In the genomic region with DNA sequence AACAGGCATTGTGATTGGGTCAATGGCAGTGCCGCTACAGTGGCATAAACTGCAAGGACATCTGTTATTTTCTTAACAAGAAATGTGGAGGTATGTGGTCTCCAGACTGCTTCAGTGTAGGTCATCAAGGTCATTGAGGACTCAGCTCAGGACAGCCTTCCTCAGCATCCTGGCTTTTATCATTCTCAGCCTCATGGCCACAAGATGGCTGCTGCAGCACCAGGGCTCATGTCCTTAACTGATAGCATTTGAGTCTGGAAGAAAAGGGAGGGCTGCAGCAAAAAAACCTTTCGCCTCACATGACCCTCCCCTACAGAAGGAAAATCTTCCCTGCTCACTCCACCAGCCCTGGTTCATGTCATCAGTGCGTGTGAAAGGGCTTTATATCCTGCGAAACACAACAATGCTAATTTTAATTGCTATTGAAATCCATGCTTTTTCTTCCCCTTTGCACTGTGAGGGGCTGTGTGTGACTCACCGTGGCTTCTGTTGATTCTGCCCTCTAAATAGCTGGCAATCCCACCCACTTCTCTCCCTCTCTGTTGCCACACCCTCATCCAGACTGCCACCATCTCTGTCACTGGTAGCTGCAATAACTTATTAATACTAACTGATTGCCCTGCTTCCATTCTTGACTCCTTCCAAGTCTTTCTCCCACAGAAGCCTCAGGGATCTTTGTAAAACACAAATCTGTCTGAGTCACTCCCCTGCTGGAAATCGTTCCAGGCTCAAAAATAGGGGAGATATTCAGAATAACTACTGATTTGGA, we compare ENCODE assay signal across 15 cellular contexts. TPM values are rescaled to one million over a fixed set of nuclear protein-coding genes. Genes with fewer than 3 reads are reported as not detected.
DNase-seq lines count a peak whose midpoint lies in the region; ATAC-seq and TF ChIP-seq lines count a peak whose summit lies in the region.
"Had no signal": no experiment of that assay in that cellular context is flagged by ENCODE, and none has a peak within 500 bp of the region (broad histone marks: within the 10 kb centered on the region; RNA-seq: fewer than 3 reads in every experiment).

No MANE protein-coding gene starts in this region.

- peak; percentile 32 for DNase-seq in EL
- peak; percentile 22 for DNase-seq in PC-3
- peak; percentile 70 for DNase-seq in fibroblast of mammary gland (ENCODE audit: low read depth)
- DNase-seq in posterior vena cava (ENCODE audit: low spot score): peak; percentile 38
- DNase-seq in WERI-Rb-1: no peak
- DNase-seq: CD8-positive, alpha-beta T cell; effector CD8-positive, alpha-beta T cell; GF-D8; stimulated activated naive B cell treated with anti-CD40 and anti-IgM and Interleukin-4, amounts not matched to agents 10 μg/mL and 1 μg/mL and 100 μg/mL, for 72 hours had no signal

- ATAC-seq in PC-3 (no peak; the same call in 1 of the 2 replicates), GM18511 (IDR thresholded peaks at IDR 0.05; ENCODE audit: unreplicated experiment) (no peak), GM19351 (IDR thresholded peaks at IDR 0.05; ENCODE audit: unreplicated experiment) (no peak), HG03439 (IDR thresholded peaks at IDR 0.05; ENCODE audit: unreplicated experiment) (no peak)
- ATAC-seq: CD8-positive, alpha-beta T cell; gastroesophageal sphincter; stimulated activated naive B cell treated with anti-CD40 and anti-IgM and Interleukin-4, amounts not matched to agents 10 μg/mL and 1 μg/mL and 100 μg/mL, for 72 hours had no signal

- no peaks in the 10 kb centered on the region for H3F3A ChIP-seq in PC-3 (ENCODE audit: low read length, unreplicated experiment)

- H3K79me2 ChIP-seq in PC-3 (ENCODE audit: low read length): no peaks in the 10 kb centered on the region

- H3K4me1 ChIP-seq in PC-3 (ENCODE audit: insufficient read depth, low read length): peaks cover 18% of the 10 kb centered on the region; the same call in 1 of the 2 replicates

- no peaks in the 10 kb centered on the region for H4K20me1 ChIP-seq in PC-3 (ENCODE audit: low read length)

- H3K27me3 ChIP-seq in PC-3 (ENCODE audit: low read length) (no peaks in the 10 kb centered on the region), WERI-Rb-1 (ENCODE audit: insufficient read depth, low read depth, severe bottlenecking) (no peaks in the 10 kb centered on the region)
- H3K27me3 ChIP-seq: gastroesophageal sphincter had no signal

- H3K9ac ChIP-seq in PC-3 (ENCODE audit: low read length): no peak overlapping the region

- intact Hi-C loops in PC-3 (cut with micrococcal nuclease) (no loop called here), posterior vena cava (cut with DNase I) (loop anchor here in 1 of 2 donors (5.0 kb wide), 1 partner anchor 45 kb away; no protein-coding TSS in a partner anchor)

- H3K4me3 ChIP-seq in PC-3 (ENCODE audit: low read length): no peak overlapping the region
- H3K4me3 ChIP-seq in fibroblast of mammary gland (ENCODE audit: control insufficient read depth, low read depth, low read length): no peak overlapping the region
- no peak overlapping the region for H3K4me3 ChIP-seq in WERI-Rb-1 (ENCODE audit: low read depth, low read length)
- H3K4me3 ChIP-seq: gastroesophageal sphincter had no signal

- TF ChIP-seq CTCF in PC-3 (conservative IDR thresholded peaks at IDR 0.05; ENCODE audit: low read depth, low read length): no peak
- no peak for TF ChIP-seq CTCF in fibroblast of mammary gland (conservative IDR thresholded peaks at IDR 0.05; ENCODE audit: control insufficient read depth, insufficient read depth, low read depth, low read length)
- TF ChIP-seq CTCF in WERI-Rb-1 (IDR thresholded peaks at IDR 0.05; ENCODE audit: low read depth, low read length): no peak

- CTCF ChIA-PET in PC-3 (lab: Charles Lee): interaction anchor here (0.7 to 1.0 kb wide), 2 partner anchors 15 to 52 kb away, joined by 3 to 4 read pairs; no protein-coding TSS in a partner anchor

- peak overlapping the region; percentile 13; the same call in 1 of the 2 replicates for H2AFZ ChIP-seq in PC-3 (ENCODE audit: low read length)

- POLR2A ChIA-PET in PC-3 (lab: Charles Lee; ENCODE audit: unreplicated experiment): no interaction called here

- H3K36me3 ChIP-seq in PC-3 (ENCODE audit: low read depth, low read length): no peaks in the 10 kb centered on the region
- no peaks in the 10 kb centered on the region for H3K36me3 ChIP-seq in WERI-Rb-1
- H3K36me3 ChIP-seq: gastroesophageal sphincter had no signal

- H3K27ac ChIP-seq in PC-3 (ENCODE audit: low read length) (no peak overlapping the region), WERI-Rb-1 (no peak overlapping the region)
- H3K27ac ChIP-seq: gastroesophageal sphincter had no signal

- BruUV-seq in PC-3 (replicated peaks; lab: Mats Ljungman, UMichigan): no TSS peak

- no peak overlapping the region for H3K4me2 ChIP-seq in PC-3 (ENCODE audit: low read length)

- no peaks in the 10 kb centered on the region for H3K9me2 ChIP-seq in PC-3 (replicated peaks; ENCODE audit: low read length)

- H3K9me3 ChIP-seq in PC-3 (ENCODE audit: low read length): no peaks in the 10 kb centered on the region
- H3K9me3 ChIP-seq in WERI-Rb-1 (ENCODE audit: severe bottlenecking): no peaks in the 10 kb centered on the region
- H3K9me3 ChIP-seq: gastroesophageal sphincter had no signal

RNA-seq across cellular contexts. Expression of a gene that starts 43.8 kb away (rescaled TPM):
- total RNA-seq in PC-3 (2014; rRNA removed) (not detected in 2 replicates), posterior vena cava (10 to 100 TPM; 10.6 to 31.9 TPM)
- total RNA-seq: CD8-positive, alpha-beta T cell; NCI-H460; pulmonary artery endothelial cell had no signal

Comparison
In these comparisons a context has a peak if more than half of its experiments do, and no peak if none do; other contexts are left out.
1. RNA of a gene that starts 43.8 kb away (total RNA-seq): 10.6 to 31.9 TPM in posterior vena cava; not detected in PC-3; every median in the first group is over 10 times any median in the second.